In the genomic region with DNA sequence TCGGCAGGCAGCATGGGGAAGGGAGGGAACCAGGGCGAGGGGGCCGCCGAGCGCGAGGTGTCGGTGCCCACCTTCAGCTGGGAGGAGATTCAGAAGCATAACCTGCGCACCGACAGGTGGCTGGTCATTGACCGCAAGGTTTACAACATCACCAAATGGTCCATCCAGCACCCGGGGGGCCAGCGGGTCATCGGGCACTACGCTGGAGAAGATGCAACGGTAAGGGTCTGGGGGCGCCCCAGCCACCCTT, we compare ENCODE assay signal across 8 cellular contexts. TPM values are rescaled to one million over a fixed set of nuclear protein-coding genes. Genes with fewer than 3 reads are reported as not detected.
DNase-seq lines count a peak whose midpoint lies in the region; ATAC-seq and TF ChIP-seq lines count a peak whose summit lies in the region.

No MANE protein-coding gene starts in this region.

- no peaks in the 10 kb centered on the region for H3K9me3 Mint-ChIP-seq in natural killer cell

- peak overlapping the region; percentile 70 to 99 (median 96) for H3K27ac ChIP-seq in BLaER1 treated with 17β-estradiol and CSF1 and Interleukin-3, amounts not matched to agents 10 nM and 100 nM
- H3K27ac ChIP-seq in cingulate gyrus (ENCODE audit: low read depth, low read length), result peak overlapping the region; percentile 83

- peak overlapping the region; percentile 78 to 97 (median 89) for H3K4me3 ChIP-seq in BLaER1 treated with 17β-estradiol and CSF1 and Interleukin-3, amounts not matched to agents 10 nM and 100 nM

- peaks cover 0 to 44% (median 39%) of the 10 kb centered on the region in 11 experiments; a peak in 17 of 22 replicates for H4K20me1 ChIP-seq in BLaER1 treated with 17β-estradiol and CSF1 and Interleukin-3, amounts not matched to agents 10 nM and 100 nM

- H3K27me3 ChIP-seq in BLaER1 treated with 17β-estradiol and CSF1 and Interleukin-3, amounts not matched to agents 10 nM and 100 nM, result no peaks in the 10 kb centered on the region

- no peak for TF ChIP-seq CTCF in natural killer cell (IDR thresholded peaks at IDR 0.05)

- peak overlapping the region; percentile 88 to 97 for H3K27ac Mint-ChIP-seq in natural killer cell

- peaks cover 55 to 59% (median 57%) of the 10 kb centered on the region in 10 experiments for H3K4me1 ChIP-seq in BLaER1 treated with 17β-estradiol and CSF1 and Interleukin-3, amounts not matched to agents 10 nM and 100 nM

- no peaks in the 10 kb centered on the region for H3K9me3 ChIP-seq in BLaER1 treated with 17β-estradiol and CSF1 and Interleukin-3, amounts not matched to agents 10 nM and 100 nM (replicated peaks in 1 of 11)

- H3K4me3 Mint-ChIP-seq in natural killer cell, result peak overlapping the region; percentile 92

- peak; percentile 5 for ATAC-seq in HG03354 (IDR thresholded peaks at IDR 0.05; ENCODE audit: poor library complexity, severe bottlenecking, unreplicated experiment)
- ATAC-seq in natural killer cell, result peak in 1 of 3 donors; percentile 2
- ATAC-seq in HG02885 (IDR thresholded peaks at IDR 0.05; ENCODE audit: poor library complexity, unreplicated experiment), result no peak

- no peaks in the 10 kb centered on the region for H3K36me3 Mint-ChIP-seq in natural killer cell

- no peaks in the 10 kb centered on the region for H3K27me3 Mint-ChIP-seq in natural killer cell (ENCODE audit: low read depth in 2 of 2)

- DNase-seq in natural killer cell (no peak), cortex of kidney (lab: John Stamatoyannopoulos, UW) (no peak), DMS53 (lab: John Stamatoyannopoulos, UW) (no peak), NCI-H1436 treated with DMSO at 0.1 percent for 48 hours (lab: John Stamatoyannopoulos, UW) (no peak)

- intact Hi-C loops in natural killer cell (cut with micrococcal nuclease), result loop anchor here (5.0 kb wide), 1 partner anchor 36 kb away; a partner anchor contains a TSS

- H3K4me1 Mint-ChIP-seq in natural killer cell, result peaks cover 37 to 60% of the 10 kb centered on the region in 2 donors

- H3K4me2 ChIP-seq in BLaER1 treated with 17β-estradiol and CSF1 and Interleukin-3, amounts not matched to agents 10 nM and 100 nM, result peak overlapping the region; percentile 91 to 100 (median 98)

- H3K9ac ChIP-seq in BLaER1 treated with 17β-estradiol and CSF1 and Interleukin-3, amounts not matched to agents 10 nM and 100 nM, result peak overlapping the region; percentile 90 to 98 (median 95)

- H3K36me3 ChIP-seq in BLaER1 treated with 17β-estradiol and CSF1 and Interleukin-3, amounts not matched to agents 10 nM and 100 nM, result peaks cover 0 to 22% (median 7%) of the 10 kb centered on the region in 11 experiments; a peak in 10 of 22 replicates

RNA-seq across cellular contexts. Expression of a gene that starts 0.2 kb away (rescaled TPM):
- total RNA-seq in natural killer cell, result 10 to 100 TPM; 30.4 to 52.7 (median 34.4) TPM

RNA-seq across cellular contexts. Expression of a gene that starts 11.5 kb away (rescaled TPM):
- total RNA-seq in natural killer cell, result 10 to 100 TPM in 2 of 3 donors, 1 to 10 TPM in 1; 9.3 to 17.2 (median 10.2) TPM

RNA-seq across cellular contexts. Expression of a gene that starts 35.6 kb away (rescaled TPM):
- 10 to 100 TPM; 14.2 to 17.8 (median 17.5) TPM for total RNA-seq in natural killer cell

RNA-seq across cellular contexts. Expression of a gene that starts 35.9 kb away (rescaled TPM):
- total RNA-seq in natural killer cell, result 10 to 100 TPM; 64.4 to 69.3 (median 66.1) TPM
